Comparison of ENCODE assay signal across 13 cellular contexts in genomic region chr6:71879016-71879415, GRCh38.
"Had no signal": no experiment of that assay in that cellular context is flagged by ENCODE, and none has a peak within 500 bp of the region (broad histone marks: within the 10 kb centered on the region; RNA-seq: fewer than 3 reads in every experiment).

No MANE protein-coding gene starts in this region.

- DNase-seq: activated CD4-positive, CD25-positive, alpha-beta regulatory T cell treated with anti-CD3 and anti-CD28 coated beads, Interleukin-2, amount 50 U/mL, for 72 hours; activated naive CD4-positive, alpha-beta T cell treated with Interleukin-2 at 50 U/mL for 16 hours; activated naive CD8-positive, alpha-beta T cell treated with anti-CD3 and anti-CD28 coated beads, Interleukin-2, amount 50 U/mL, for 24 hours; activated T-cell treated with anti-CD3 and anti-CD28 coated beads for 4 hours; foreskin fibroblast; glutamatergic neuron; left colon; lower lobe of right lung; psoas muscle; right lobe of liver; stimulated activated CD4-positive, alpha-beta T cell treated with anti-CD3 and anti-CD28 coated beads, Interleukin-1b, Interleukin-23, amount 100 ng/mL, for 48 hours; stomach; upper lobe of right lung had no signal
